Comparison of ENCODE assay signal across 8 cellular contexts in genomic region chrX:46759645-46759974, GRCh38. TPM values are rescaled to one million over a fixed set of nuclear protein-coding genes. Genes with fewer than 3 reads are reported as not detected.
DNase-seq lines count a peak whose midpoint lies in the region; ATAC-seq and TF ChIP-seq lines count a peak whose summit lies in the region.

No MANE protein-coding gene starts in this region.

- peak; percentile 13 for ATAC-seq in CD4-positive, alpha-beta T cell (ENCODE audit: poor library complexity)
- no peak for ATAC-seq in body of pancreas
- ATAC-seq in naive B cell (ENCODE audit: low read depth in 2 of 2) = peak; percentile 1 to 3
- no peak for ATAC-seq in HG03025 (IDR thresholded peaks at IDR 0.05; ENCODE audit: low FRiP score, unreplicated experiment)
- no peak for ATAC-seq in GM19452 (IDR thresholded peaks at IDR 0.05; ENCODE audit: unreplicated experiment)

- H3K9ac ChIP-seq in Loucy (ENCODE audit: low read depth, low read length, poor library complexity, severe bottlenecking) = peak overlapping the region; percentile 9

- H3K36me3 ChIP-seq in Loucy (ENCODE audit: insufficient read depth, low read length) = no peaks in the 10 kb centered on the region
- no peaks in the 10 kb centered on the region for H3K36me3 ChIP-seq in body of pancreas (replicated peaks in 1 of 2; ENCODE audit: insufficient read depth in 1 of 2, low read depth in 2 of 2)

- H3K4me1 Mint-ChIP-seq in CD4-positive, alpha-beta T cell (ENCODE audit: low read depth) = peaks cover 22% of the 10 kb centered on the region
- peaks cover 19 to 38% (median 23%) of the 10 kb centered on the region in 3 donors for H3K4me1 Mint-ChIP-seq in naive B cell

- no peaks in the 10 kb centered on the region for H3K27me3 ChIP-seq in CD4-positive, alpha-beta T cell (ENCODE audit: control insufficient read depth, insufficient read depth, low read length)
- H3K27me3 ChIP-seq in Loucy (ENCODE audit: insufficient read depth, low read length, poor library complexity, severe bottlenecking) (no peaks in the 10 kb centered on the region), body of pancreas (no peaks in the 10 kb centered on the region)

- H3F3A ChIP-seq in Loucy (ENCODE audit: low read depth) = no peaks in the 10 kb centered on the region

- 7 to 24% methylated on average over 3 to 4 of the region's 4 CpGs for WGBS in body of pancreas, 2 donors

- H3K4me3 Mint-ChIP-seq in CD4-positive, alpha-beta T cell = peak overlapping the region; percentile 92
- peak overlapping the region; percentile 85 to 97 (median 89) for H3K4me3 Mint-ChIP-seq in naive B cell

- 0 out of 2 replicates have a peak, but pooled peaks cover 6% of the 10 kb centered on the region for H3K79me2 ChIP-seq in Loucy (ENCODE audit: insufficient read depth, low read length)

- H3K4me3 ChIP-seq in Loucy (ENCODE audit: low read length, poor library complexity, severe bottlenecking) = peak overlapping the region; percentile 78
- H3K4me3 ChIP-seq in body of pancreas = no peak overlapping the region

- H3K4me2 ChIP-seq in Loucy (ENCODE audit: low read depth, low read length, poor library complexity, severe bottlenecking) = peak overlapping the region; percentile 64

- H3K4me1 ChIP-seq in Loucy (ENCODE audit: insufficient read depth, low read length, poor library complexity, severe bottlenecking) (peaks cover 26% of the 10 kb centered on the region), body of pancreas (peaks cover 5% of the 10 kb centered on the region)

- CTCF ChIA-PET in CD4-positive, alpha-beta T cell (lab: Charles Lee) = interaction anchor here (1.3 kb wide), 1 partner anchor 37 kb away, joined by 5 read pairs; no protein-coding TSS in a partner anchor

- peak; percentile 27 for TF ChIP-seq CTCF in CD4-positive, alpha-beta T cell (IDR thresholded peaks at IDR 0.05)
- TF ChIP-seq CTCF in Loucy (conservative IDR thresholded peaks at IDR 0.05; ENCODE audit: low read length) = no peak
- TF ChIP-seq CTCF in body of pancreas (IDR thresholded peaks at IDR 0.05) = no peak

- no peaks in the 10 kb centered on the region for H3K36me3 Mint-ChIP-seq in CD4-positive, alpha-beta T cell (ENCODE audit: low read depth)
- peaks cover 0 to 8% of the 10 kb centered on the region in 2 donors for H3K36me3 Mint-ChIP-seq in naive B cell

- no peak for DNase-seq in CD4-positive, alpha-beta T cell
- DNase-seq in body of pancreas = no peak
- no peak for DNase-seq in naive B cell
- DNase-seq in KBM-7 = no peak
- no peak for DNase-seq in cerebellum (ENCODE audit: low spot score)

- H3K27me3 Mint-ChIP-seq in CD4-positive, alpha-beta T cell = peaks cover 4% of the 10 kb centered on the region
- no peaks in the 10 kb centered on the region for H3K27me3 Mint-ChIP-seq in naive B cell

- TF ChIP-seq POLR2A in body of pancreas (IDR thresholded peaks at IDR 0.05) = no peak

- H3K9me3 Mint-ChIP-seq in CD4-positive, alpha-beta T cell = no peaks in the 10 kb centered on the region
- H3K9me3 Mint-ChIP-seq in naive B cell = peaks cover 0 to 14% (median 7%) of the 10 kb centered on the region in 7 donors

- in situ Hi-C loops in KBM-7 (cut with MboI; ENCODE audit: low pct_unique_long_range_greater_than_20kb, low sequenced_read_pairs) = no loop called here

- intact Hi-C loops in CD4-positive, alpha-beta T cell (cut with DNase I, micrococcal nuclease) = loop anchor here (1.0 to 5.0 kb wide), 5 partner anchors 37 to 333 kb away; partner anchors contain the start of gene JADE3 (in 1 of the 2)
- intact Hi-C loops in body of pancreas (cut with DNase I) = no loop called here

- no peaks in the 10 kb centered on the region for H3K9me2 ChIP-seq in Loucy (replicated peaks; ENCODE audit: low read depth, low read length)

- H2AFZ ChIP-seq in Loucy (ENCODE audit: low read length) = peak overlapping the region; percentile 95

- no peak overlapping the region for H3K27ac ChIP-seq in CD4-positive, alpha-beta T cell (ENCODE audit: low read depth, low read length)
- peak overlapping the region in 3 of 4 donors; percentile 59 to 78 (median 68) for H3K27ac ChIP-seq in body of pancreas

- peak overlapping the region; percentile 77 for H3K27ac Mint-ChIP-seq in CD4-positive, alpha-beta T cell
- H3K27ac Mint-ChIP-seq in naive B cell = peak overlapping the region in 5 of 6 donors; percentile 84 to 91 (median 89)

- POLR2A ChIA-PET in CD4-positive, alpha-beta T cell (lab: Charles Lee) = interaction anchor here (0.8 kb wide), 1 partner anchor 334 kb away, joined by 4 read pairs; no protein-coding TSS in a partner anchor

- H4K20me1 ChIP-seq in Loucy (ENCODE audit: insufficient read depth, low read length, poor library complexity, severe bottlenecking) = no peaks in the 10 kb centered on the region

- no peaks in the 10 kb centered on the region for H3K9me3 ChIP-seq in CD4-positive, alpha-beta T cell (ENCODE audit: control insufficient read depth, low read length)
- H3K9me3 ChIP-seq in Loucy (ENCODE audit: insufficient read depth, low read depth, low read length) (no peaks in the 10 kb centered on the region), body of pancreas (no peaks in the 10 kb centered on the region)

RNA-seq across cellular contexts. Expression of gene SLC9A7, which starts 0.7 kb away (rescaled TPM):
- total RNA-seq in CD4-positive, alpha-beta T cell = 1 to 10 TPM; 2.2 to 3.2 TPM
- total RNA-seq in body of pancreas (1 to 10 TPM; 6.2 to 7.6 TPM), cerebellum (30.2 TPM)
- 10 to 100 TPM; 13.5 to 60.6 (median 42.5) TPM for polyA plus RNA-seq in naive B cell (ENCODE audit: low read depth in 6 of 6)

Comparison
In these comparisons a context has a peak if more than half of its experiments do, and no peak if none do; other contexts are left out.
1. ATAC-seq: peak in CD4-positive, alpha-beta T cell (single experiment) and naive B cell (2 of 2); none in body of pancreas (single experiment), HG03025 (single experiment) and GM19452 (single experiment).